Comparison of ENCODE assay signal across 10 cellular contexts in genomic region chr5:72065751-72066255, GRCh38. TPM values are rescaled to one million over a fixed set of nuclear protein-coding genes. Genes with fewer than 3 reads are reported as not detected.
DNase-seq lines count a peak whose midpoint lies in the region; FAIRE-seq and TF ChIP-seq lines count a peak whose summit lies in the region.
"Had no signal": no experiment of that assay in that cellular context is flagged by ENCODE, and none has a peak within 500 bp of the region (broad histone marks: within the 10 kb centered on the region; RNA-seq: fewer than 3 reads in every experiment).

No MANE protein-coding gene starts in this region.

- no peaks in the 10 kb centered on the region for H3K36me3 ChIP-seq in small intestine (ENCODE audit: control insufficient read depth in 2 of 2, insufficient read depth in 2 of 2, low read length in 2 of 2)
- H3K36me3 ChIP-seq in adrenal gland (replicated peaks in 1 of 2) = no peaks in the 10 kb centered on the region

- FAIRE-seq in small intestine (lab: Jason Lieb, UNC) (no peak), frontal cortex (lab: Jason Lieb, UNC) (no peak)

- H3K27ac ChIP-seq in small intestine (ENCODE audit: low read depth in 1 of 2, low read length in 1 of 2) = no peak overlapping the region
- H3K27ac ChIP-seq in RWPE1 = no peak overlapping the region
- no peak overlapping the region for H3K27ac ChIP-seq in adrenal gland

- peaks cover 0 to 1% of the 10 kb centered on the region in 2 donors for H3K27me3 ChIP-seq in small intestine (ENCODE audit: control insufficient read depth in 2 of 2, insufficient read depth in 2 of 2, low read length in 2 of 2)
- H3K27me3 ChIP-seq in adrenal gland = no peaks in the 10 kb centered on the region

- H3K4me3 ChIP-seq in fibroblast of pulmonary artery (replicated peaks; ENCODE audit: low read depth, low read length) (no peak overlapping the region), small intestine (ENCODE audit: low read depth in 1 of 2, low read length in 2 of 2) (no peak overlapping the region), adrenal gland (no peak overlapping the region)

- peak; percentile 11 for DNase-seq in NCI-H2029 (lab: John Stamatoyannopoulos, UW)
- DNase-seq in NCI-H2029 treated with DMSO at 0.1 percent for 48 hours (lab: John Stamatoyannopoulos, UW) = no peak
- DNase-seq in NCI-H748 treated with DMSO at 0.1 percent for 48 hours (lab: John Stamatoyannopoulos, UW) = peak; percentile 91
- DNase-seq in fibroblast of pulmonary artery (ENCODE audit: low read depth) = peak; percentile 29
- DNase-seq in small intestine = peak; percentile 12
- DNase-seq in frontal cortex (ENCODE audit: low spot score in 2 of 2) = no peak
- DNase-seq in RWPE1 (ENCODE audit: low spot score) = no peak
- DNase-seq in adrenal gland = no peak
- DNase-seq: activated CD8-positive, alpha-beta memory T cell treated with anti-CD3 and anti-CD28 coated beads, Interleukin-2, amount 50 U/mL, for 48 hours had no signal

- CTCF ChIA-PET in RWPE1 (lab: Yijun Ruan, JAX) = no interaction called here

- intact Hi-C loops in adrenal gland (cut with DNase I) = no loop called here

- no peaks in the 10 kb centered on the region for H3K9me3 ChIP-seq in small intestine (ENCODE audit: control insufficient read depth, low read depth)
- no peaks in the 10 kb centered on the region for H3K9me3 ChIP-seq in adrenal gland (replicated peaks in 1 of 3)

- H3K4me1 ChIP-seq in small intestine (ENCODE audit: control insufficient read depth in 2 of 2, insufficient read depth in 1 of 2, low read depth in 1 of 2, low read length in 1 of 2) (no peaks in the 10 kb centered on the region), adrenal gland (replicated peaks in 1 of 2) (peaks cover 0 to 6% of the 10 kb centered on the region in 2 donors)

- POLR2A ChIA-PET in RWPE1 (lab: Yijun Ruan, JAX; ENCODE audit: low non-redundant PET) = no interaction called here

- TF ChIP-seq POLR2A in adrenal gland (IDR thresholded peaks at IDR 0.05) = no peak

- no peak for TF ChIP-seq CTCF in fibroblast of pulmonary artery (IDR thresholded peaks at IDR 0.05; ENCODE audit: low read length, missing control alignments)
- no peak for TF ChIP-seq CTCF in RWPE1 (conservative IDR thresholded peaks at IDR 0.05; ENCODE audit: low read depth)
- TF ChIP-seq CTCF in adrenal gland (IDR thresholded peaks at IDR 0.05) = no peak

- WGBS in small intestine, 3 donors = 4 to 25% (median 17%) methylated on average over 4 of the region's 4 CpGs
- whole genome bisulfite sequencing in adrenal gland, 4 donors = 62 to 79% (median 72%) methylated on average over 4 of the region's 4 CpGs

RNA-seq across cellular contexts. Expression of gene MAP1B, which starts 41.5 kb away (rescaled TPM):
- polyA plus RNA-seq in small intestine = 1 to 10 TPM in 2 of 3 donors, under 1 TPM in 1; 0.45 to 7.4 (median 1.1) TPM
- total RNA-seq in frontal cortex = 490 TPM
- 100 to 1,000 TPM in 3 of 8 donors, 10 to 100 TPM in 5; 51.2 to 258 (median 97.3) TPM for total RNA-seq in adrenal gland
- 10 to 100 TPM; 11.5 to 29.4 (median 29.3) TPM for polyA plus RNA-seq in adrenal gland
- total RNA-seq: HT-29 had no signal

Comparison
In these comparisons a context has a peak if more than half of its experiments do, and no peak if none do; other contexts are left out.
1. DNase-seq: peak in NCI-H2029 (single experiment), NCI-H748 treated with DMSO at 0.1 percent for 48 hours (single experiment), fibroblast of pulmonary artery (single experiment) and small intestine (single experiment); none in NCI-H2029 treated with DMSO at 0.1 percent for 48 hours (single experiment), frontal cortex (0 of 2), RWPE1 (single experiment) and adrenal gland (0 of 7).